ENCODE assay signal across 9 cellular contexts in the genomic region with DNA sequence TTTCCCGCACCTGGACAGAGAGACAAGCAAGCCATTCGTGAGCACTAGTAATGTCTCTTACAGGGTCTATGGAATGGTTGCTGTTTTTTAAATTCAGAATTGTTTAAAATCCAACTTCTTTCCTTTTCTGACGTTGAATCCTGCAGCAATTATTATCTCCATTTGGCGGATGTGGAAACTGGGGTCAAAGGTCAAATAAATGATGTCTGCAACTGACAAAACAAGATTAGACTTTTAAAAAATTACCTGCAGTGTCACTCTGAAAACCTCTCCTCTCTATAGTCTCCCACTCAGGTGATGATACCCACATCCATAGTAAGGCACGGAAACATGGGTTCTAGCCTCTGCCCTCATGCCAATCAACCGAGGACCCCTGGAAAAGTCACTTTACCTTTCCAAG.
"Had no signal": no experiment of that assay in that cellular context is flagged by ENCODE, and none has a peak within 500 bp of the region (broad histone marks: within the 10 kb centered on the region; RNA-seq: fewer than 3 reads in every experiment).

No MANE protein-coding gene starts in this region.

- H3K36me3 ChIP-seq: HAP-1 had no signal

- H2AFZ ChIP-seq: GM23248 had no signal

- ATAC-seq: HCT116, HepG2 had no signal

- H3K4me3 ChIP-seq: GM23248, HAP-1 had no signal

- H3K9me3 ChIP-seq: HAP-1 had no signal

- H3K9ac ChIP-seq: GM23248 had no signal

- H3K4me1 ChIP-seq: HAP-1 had no signal

- FAIRE-seq: HepG2 had no signal

- H3K27ac ChIP-seq: GM23248, HL-60 had no signal

- DNase-seq: GM23248, GOT3, H7, HFFc6, KG1 had no signal
